In the genomic region with DNA sequence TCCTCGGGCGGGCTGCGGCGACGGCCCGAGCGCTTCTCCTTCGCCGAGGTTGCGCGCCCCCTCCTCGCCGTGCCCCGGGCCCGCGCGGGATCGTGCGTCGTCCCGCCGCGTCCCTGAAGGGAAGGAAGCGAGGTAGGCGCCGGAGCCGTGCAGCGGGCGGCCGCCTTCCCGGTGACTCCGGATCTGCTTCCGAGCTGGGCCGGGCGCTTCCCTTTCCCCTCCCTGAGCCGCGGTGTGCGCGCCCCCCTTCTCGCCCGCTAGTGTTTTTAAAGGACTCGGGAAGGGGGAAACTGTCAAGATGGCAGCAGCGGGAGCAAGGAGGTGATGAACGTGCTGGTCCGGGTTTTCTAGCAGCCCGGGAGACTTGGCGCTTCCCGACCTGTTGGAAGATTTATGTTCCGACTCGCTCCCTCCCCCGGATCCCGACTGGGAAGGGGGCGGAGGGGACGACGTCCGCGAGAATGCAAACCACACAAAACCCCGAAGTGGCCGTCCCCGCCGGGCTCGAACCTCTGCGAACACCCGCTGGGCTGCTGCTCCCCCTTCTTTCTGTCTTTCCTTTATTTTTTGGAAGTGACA, we compare ENCODE assay signal across 8 cellular contexts. TPM values are rescaled to one million over a fixed set of nuclear protein-coding genes. Genes with fewer than 3 reads are reported as not detected.
DNase-seq lines count a peak whose midpoint lies in the region; ATAC-seq and TF ChIP-seq lines count a peak whose summit lies in the region.

No MANE protein-coding gene starts in this region.

- CTCF ChIA-PET in CD4-positive, alpha-beta T cell (lab: Charles Lee): interaction anchor here (1.0 kb wide), 1 partner anchor 32 kb away, joined by 3 read pairs; no protein-coding TSS in a partner anchor

- no peak for ATAC-seq in CD4-positive, alpha-beta T cell (ENCODE audit: poor library complexity)
- ATAC-seq in GM19035 (IDR thresholded peaks at IDR 0.05; ENCODE audit: unreplicated experiment) (peak; percentile 8), HG02981 (IDR thresholded peaks at IDR 0.05; ENCODE audit: unreplicated experiment) (no peak)

- peak overlapping the region; percentile 100 for H3K27ac Mint-ChIP-seq in CD4-positive, alpha-beta T cell
- peak overlapping the region; percentile 65 for H3K27ac Mint-ChIP-seq in T-helper 1 cell treated with Interleukin-12 subunit alpha and Interleukin-12 subunit beta and Interleukin-4 antibody, amounts not matched to agents 30 μg/mL and 1 μg/mL, for 36 hours

- H3K9me3 Mint-ChIP-seq in CD4-positive, alpha-beta T cell: no peaks in the 10 kb centered on the region
- H3K9me3 Mint-ChIP-seq in T-helper 1 cell treated with Interleukin-12 subunit alpha and Interleukin-12 subunit beta and Interleukin-4 antibody, amounts not matched to agents 30 μg/mL and 1 μg/mL, for 36 hours: no peaks in the 10 kb centered on the region

- H3K9me3 ChIP-seq in CD4-positive, alpha-beta T cell (ENCODE audit: control insufficient read depth, low read length): no peaks in the 10 kb centered on the region
- no peaks in the 10 kb centered on the region for H3K9me3 ChIP-seq in effector memory CD4-positive, alpha-beta T cell (ENCODE audit: control insufficient read depth, low read length)
- H3K9me3 ChIP-seq in thymus (ENCODE audit: control insufficient read depth): no peaks in the 10 kb centered on the region

- POLR2A ChIA-PET in CD4-positive, alpha-beta T cell (lab: Charles Lee): interaction anchor here (0.8 to 5.5 kb wide), 29 partner anchors 8 to 1100 kb away, joined by 3 to 102 read pairs (median 8); a partner anchor contains a TSS

- H3K36me3 Mint-ChIP-seq in CD4-positive, alpha-beta T cell (ENCODE audit: low read depth): peaks cover 23% of the 10 kb centered on the region
- peaks cover 8% of the 10 kb centered on the region for H3K36me3 Mint-ChIP-seq in T-helper 1 cell treated with Interleukin-12 subunit alpha and Interleukin-12 subunit beta and Interleukin-4 antibody, amounts not matched to agents 30 μg/mL and 1 μg/mL, for 36 hours (ENCODE audit: low read depth)

- H3K4me1 Mint-ChIP-seq in CD4-positive, alpha-beta T cell (ENCODE audit: low read depth): peaks cover 33% of the 10 kb centered on the region
- H3K4me1 Mint-ChIP-seq in T-helper 1 cell treated with Interleukin-12 subunit alpha and Interleukin-12 subunit beta and Interleukin-4 antibody, amounts not matched to agents 30 μg/mL and 1 μg/mL, for 36 hours (ENCODE audit: low read depth): peaks cover 28% of the 10 kb centered on the region

- no peak for TF ChIP-seq CTCF in CD4-positive, alpha-beta T cell (IDR thresholded peaks at IDR 0.05)

- H3K27me3 Mint-ChIP-seq in CD4-positive, alpha-beta T cell: no peaks in the 10 kb centered on the region
- peaks cover 48% of the 10 kb centered on the region for H3K27me3 Mint-ChIP-seq in T-helper 1 cell treated with Interleukin-12 subunit alpha and Interleukin-12 subunit beta and Interleukin-4 antibody, amounts not matched to agents 30 μg/mL and 1 μg/mL, for 36 hours (ENCODE audit: low read depth)

- H3K27me3 ChIP-seq in CD4-positive, alpha-beta T cell (ENCODE audit: control insufficient read depth, insufficient read depth, low read length): no peaks in the 10 kb centered on the region
- no peaks in the 10 kb centered on the region for H3K27me3 ChIP-seq in effector memory CD4-positive, alpha-beta T cell (replicated peaks; ENCODE audit: control insufficient read depth, insufficient read depth, low read length, poor library complexity, severe bottlenecking)
- no peaks in the 10 kb centered on the region for H3K27me3 ChIP-seq in thymus (ENCODE audit: control insufficient read depth, insufficient read depth)

- H3K36me3 ChIP-seq in effector memory CD4-positive, alpha-beta T cell (ENCODE audit: control insufficient read depth, insufficient read depth, low read length): no peaks in the 10 kb centered on the region
- H3K36me3 ChIP-seq in thymus (ENCODE audit: control insufficient read depth, insufficient read depth): peaks cover 9% of the 10 kb centered on the region

- WGBS in thymus: under 1% methylated on average over 64 of the region's 64 CpGs

- peak overlapping the region; percentile 95 for H3K4me3 Mint-ChIP-seq in CD4-positive, alpha-beta T cell
- peak overlapping the region; percentile 79 for H3K4me3 Mint-ChIP-seq in T-helper 1 cell treated with Interleukin-12 subunit alpha and Interleukin-12 subunit beta and Interleukin-4 antibody, amounts not matched to agents 30 μg/mL and 1 μg/mL, for 36 hours

- peak overlapping the region; percentile 91 for H3K4me3 ChIP-seq in effector memory CD4-positive, alpha-beta T cell (ENCODE audit: insufficient read depth, low read depth, low read length, poor library complexity, severe bottlenecking)
- H3K4me3 ChIP-seq in thymus (ENCODE audit: low read length): peak overlapping the region; percentile 88

- peak overlapping the region; percentile 86 for H3K27ac ChIP-seq in CD4-positive, alpha-beta T cell (ENCODE audit: low read depth, low read length)
- H3K27ac ChIP-seq in effector memory CD4-positive, alpha-beta T cell (ENCODE audit: insufficient read depth, low read length, poor library complexity, severe bottlenecking): peak overlapping the region; percentile 79
- H3K27ac ChIP-seq in thymus (ENCODE audit: low read depth): peak overlapping the region; percentile 98

- DNase-seq in CD4-positive, alpha-beta T cell: peak in 3 of 10 experiments; percentile 15 to 36 (median 19)
- DNase-seq in NCI-H1092 (lab: John Stamatoyannopoulos, UW): peak; percentile 72
- DNase-seq in effector memory CD4-positive, alpha-beta T cell: no peak
- peak; percentile 66 for DNase-seq in medulla oblongata (ENCODE audit: extremely low spot score)

- H3K4me1 ChIP-seq in effector memory CD4-positive, alpha-beta T cell (ENCODE audit: control insufficient read depth, insufficient read depth, low read length, poor library complexity, severe bottlenecking): peaks cover 18% of the 10 kb centered on the region
- peaks cover 16% of the 10 kb centered on the region for H3K4me1 ChIP-seq in thymus (ENCODE audit: control insufficient read depth, insufficient read depth, low read length)

- intact Hi-C loops in CD4-positive, alpha-beta T cell (cut with DNase I, micrococcal nuclease): loop anchor here (2.0 to 5.0 kb wide), 9 partner anchors 32 to 882 kb away; a partner anchor contains a TSS

RNA-seq across cellular contexts. Expression of a gene that starts 0.7 kb away (rescaled TPM):
- total RNA-seq in CD4-positive, alpha-beta T cell: 10 to 100 TPM; 24.3 to 25.3 TPM
- polyA plus RNA-seq in thymus: 33.6 TPM

Comparison
In these comparisons a context has a peak if more than half of its experiments do, and no peak if none do; other contexts are left out.
1. DNase-seq: peak in NCI-H1092 (single experiment) and medulla oblongata (single experiment); none in effector memory CD4-positive, alpha-beta T cell (0 of 3).
2. Peak in every context shown above with its lines, with median percentiles within 50 percentile points of each other: H3K27ac ChIP-seq.